8 cellular contexts compared by ENCODE assay signal in genomic region chr12:96907681-96908163, GRCh38. TPM values are rescaled to one million over a fixed set of nuclear protein-coding genes. Genes with fewer than 3 reads are reported as not detected.
DNase-seq lines count a peak whose midpoint lies in the region; ATAC-seq and TF ChIP-seq lines count a peak whose summit lies in the region.

No MANE protein-coding gene starts in this region.

- no peaks in the 10 kb centered on the region for H3K9me3 Mint-ChIP-seq in activated B cell treated with CpG ODN at 0.5 μM for 24 hours
- H3K9me3 Mint-ChIP-seq in endodermal cell: no peaks in the 10 kb centered on the region

- no peak for TF ChIP-seq POLR2A in uterus (IDR thresholded peaks at IDR 0.05)

- H3K27me3 Mint-ChIP-seq in activated B cell treated with CpG ODN at 0.5 μM for 24 hours (peaks cover 2% of the 10 kb centered on the region), endodermal cell (ENCODE audit: insufficient read depth) (no peaks in the 10 kb centered on the region)

- TF ChIP-seq CTCF in activated B cell treated with CpG ODN at 0.5 μM for 24 hours (IDR thresholded peaks at IDR 0.05) (no peak), endodermal cell (conservative IDR thresholded peaks at IDR 0.05) (no peak), mucosa of descending colon (IDR thresholded peaks at IDR 0.05) (no peak), uterus (IDR thresholded peaks at IDR 0.05) (no peak)

- H3K4me1 Mint-ChIP-seq in activated B cell treated with CpG ODN at 0.5 μM for 24 hours: peaks cover 43% of the 10 kb centered on the region
- peaks cover 21% of the 10 kb centered on the region for H3K4me1 Mint-ChIP-seq in endodermal cell

- H3K4me3 Mint-ChIP-seq in activated B cell treated with CpG ODN at 0.5 μM for 24 hours (peak overlapping the region; percentile 95), endodermal cell (peak overlapping the region; percentile 90)

- peaks cover 3% of the 10 kb centered on the region; the same call in 1 of the 2 replicates for H3K36me3 ChIP-seq in HUES64 (ENCODE audit: insufficient read depth, low read length)
- H3K36me3 ChIP-seq in endodermal cell (ENCODE audit: control insufficient read depth, insufficient read depth, low read length): peaks cover 6% of the 10 kb centered on the region
- H3K36me3 ChIP-seq in mucosa of descending colon (ENCODE audit: low read depth): no peaks in the 10 kb centered on the region
- no peaks in the 10 kb centered on the region for H3K36me3 ChIP-seq in uterus

- peaks cover 11% of the 10 kb centered on the region for H3K36me3 Mint-ChIP-seq in activated B cell treated with CpG ODN at 0.5 μM for 24 hours (ENCODE audit: low read depth)
- H3K36me3 Mint-ChIP-seq in endodermal cell (ENCODE audit: low read depth): peaks cover 2% of the 10 kb centered on the region

- H3K4me3 ChIP-seq in HUES64 (ENCODE audit: low read length): peak overlapping the region; percentile 71
- H3K4me3 ChIP-seq in endodermal cell (ENCODE audit: low read length): peak overlapping the region; percentile 93
- peak overlapping the region; percentile 83 for H3K4me3 ChIP-seq in mucosa of descending colon
- H3K4me3 ChIP-seq in uterus: peak overlapping the region; percentile 73 to 95

- 5% methylated on average over 18 of the region's 18 CpGs for WGBS in HUES64
- 6 to 11% methylated on average over 8 to 18 of the region's 18 CpGs for WGBS in endodermal cell (ENCODE audit: insufficient coverage in 1 of 2, insufficient read length in 1 of 2), 2 experiments

- H3K9me3 ChIP-seq in HUES64 (ENCODE audit: insufficient read depth, low read depth, low read length) (no peaks in the 10 kb centered on the region), endodermal cell (ENCODE audit: control insufficient read depth, low read length) (no peaks in the 10 kb centered on the region), mucosa of descending colon (no peaks in the 10 kb centered on the region), uterus (no peaks in the 10 kb centered on the region)

- POLR2A ChIA-PET in activated B cell treated with CpG ODN at 0.5 μM for 24 hours (lab: Charles Lee): no interaction called here

- peak; percentile 6 for DNase-seq in NCI-H1092 treated with DMSO at 0.1 percent for 48 hours (lab: John Stamatoyannopoulos, UW)
- no peak for DNase-seq in NCI-H1092 (lab: John Stamatoyannopoulos, UW)
- no peak for DNase-seq in activated B cell treated with CpG ODN at 0.5 μM for 24 hours
- peak; percentile 84 for DNase-seq in endodermal cell
- DNase-seq in mucosa of descending colon: peak in 2 of 3 donors; percentile 35 to 41
- DNase-seq in uterus: no peak

- H3K27me3 ChIP-seq in HUES64 (ENCODE audit: insufficient read depth, low read length) (no peaks in the 10 kb centered on the region), endodermal cell (ENCODE audit: control insufficient read depth, insufficient read depth, low read length, poor library complexity, severe bottlenecking) (no peaks in the 10 kb centered on the region), uterus (no peaks in the 10 kb centered on the region)

- ATAC-seq in GM21515 (IDR thresholded peaks at IDR 0.05; ENCODE audit: unreplicated experiment) (peak; percentile 34), activated B cell treated with CpG ODN at 0.5 μM for 24 hours (ENCODE audit: low read depth) (peak; percentile 22), mucosa of descending colon (peak; percentile 63)

- intact Hi-C loops in activated B cell treated with CpG ODN at 0.5 μM for 24 hours (cut with micrococcal nuclease): loop anchor here (2.0 to 10.0 kb wide), 8 partner anchors 325 to 1835 kb away; partner anchors contain the start of genes APAF1, FGD6, IKBIP and LTA4H
- intact Hi-C loops in mucosa of descending colon (cut with DNase I, micrococcal nuclease): no loop called here
- intact Hi-C loops in uterus (cut with DNase I; ENCODE audit: low total_unique reads): no loop called here

- H3K27ac Mint-ChIP-seq in activated B cell treated with CpG ODN at 0.5 μM for 24 hours (peak overlapping the region; percentile 89), endodermal cell (peak overlapping the region; percentile 96)

- H3K4me1 ChIP-seq in HUES64 (ENCODE audit: insufficient read depth, low read length) (peaks cover 23% of the 10 kb centered on the region), endodermal cell (ENCODE audit: control insufficient read depth, insufficient read depth, low read length) (no peaks in the 10 kb centered on the region), mucosa of descending colon (ENCODE audit: low read depth) (no peaks in the 10 kb centered on the region), uterus (no peaks in the 10 kb centered on the region)

- peak overlapping the region; percentile 70 for H3K9ac ChIP-seq in HUES64 (ENCODE audit: low read depth, low read length)
- peak overlapping the region; percentile 75 for H3K9ac ChIP-seq in endodermal cell (ENCODE audit: extremely low read depth, low read length, poor library complexity, severe bottlenecking)

- CTCF ChIA-PET in activated B cell treated with CpG ODN at 0.5 μM for 24 hours (lab: Charles Lee): no interaction called here

- H3K27ac ChIP-seq in HUES64 (ENCODE audit: low read depth, low read length) (peak overlapping the region; percentile 75), endodermal cell (ENCODE audit: low read depth, low read length) (peak overlapping the region; percentile 9), uterus (peak overlapping the region; percentile 88 to 98)

RNA-seq across cellular contexts. Expression of gene NEDD1, which starts 0.7 kb away (rescaled TPM):
- 23.4 TPM for polyA plus RNA-seq in HUES64 (2013, experiment 1 of 2)
- polyA plus RNA-seq in HUES64 (2013, experiment 2 of 2): 28.3 TPM
- 15.0 and 16.3 TPM in 2 replicates for total RNA-seq in activated B cell treated with CpG ODN at 0.5 μM for 24 hours
- 10 to 100 TPM; 34.6 to 42.1 TPM for total RNA-seq in endodermal cell
- polyA plus RNA-seq in endodermal cell (2013, experiment 1 of 2): 41.2 TPM
- 42.8 TPM for polyA plus RNA-seq in endodermal cell (2013, experiment 2 of 2)
- total RNA-seq in mucosa of descending colon: 10 to 100 TPM; 12.0 to 17.5 (median 12.7) TPM
- total RNA-seq in uterus: 10 to 100 TPM; 13.3 to 54.2 (median 36.3) TPM

Comparison
In these comparisons a context has a peak if more than half of its experiments do, and no peak if none do; other contexts are left out.
1. DNase-seq: peak in NCI-H1092 treated with DMSO at 0.1 percent for 48 hours (single experiment), endodermal cell (single experiment) and mucosa of descending colon (2 of 3); none in NCI-H1092 (single experiment), activated B cell treated with CpG ODN at 0.5 μM for 24 hours (single experiment) and uterus (0 of 2).
2. H3K27ac ChIP-seq: peak in every context shown above with its lines; median percentile 93 in uterus; 75 in HUES64; 9 in endodermal cell.
3. Peak in every context shown above with its lines, with median percentiles within 50 percentile points of each other: ATAC-seq and H3K4me3 ChIP-seq.